In genomic region chr6:163435013-163435412, GRCh38 we compare ENCODE assay signal across 34 cellular contexts.
"Had no signal": no experiment of that assay in that cellular context is flagged by ENCODE, and none has a peak within 500 bp of the region (broad histone marks: within the 10 kb centered on the region; RNA-seq: fewer than 3 reads in every experiment).

No MANE protein-coding gene starts in this region.

- H3K27ac ChIP-seq: cardiac muscle cell, SJSA1 had no signal

- H3K4me3 Mint-ChIP-seq: activated CD4-positive, alpha-beta T cell treated with anti-CD3 and anti-CD28 coated beads for 36 hours; activated CD4-positive, alpha-beta T cell treated with anti-CD3 and anti-CD28 coated beads, Interleukin-2, amount 10 ng/mL, durations not matched to agents 7 days and 5 days; activated naive CD8-positive, alpha-beta T cell treated with anti-CD3 and anti-CD28 coated beads for 36 hours; activated T-cell treated with anti-CD3 and anti-CD28 coated beads, Interleukin-2, amount 50 U/mL, for 72 hours; activated T-helper 17 cell treated with anti-CD3 and anti-CD28 coated beads, Interleukin-2, amount 50 U/mL, for 72 hours; central memory CD8-positive, alpha-beta T cell; T-helper 1 cell treated with Interleukin-12 subunit alpha and Interleukin-12 subunit beta and Interleukin-4 antibody, amounts not matched to agents 30 μg/mL and 1 μg/mL, for 36 hours; T-helper 2 cell treated with Interferon-gamma antibody and Interleukin-4, amounts not matched to agents 5 μg/mL and 100 μg/mL, for 36 hours had no signal

- H3K27me3 ChIP-seq: cardiac muscle cell, SJSA1 had no signal

- H3K9ac ChIP-seq: SK-N-SH had no signal

- FAIRE-seq: TTC549 had no signal

- H3K4me3 ChIP-seq: cardiac muscle cell, SJSA1 had no signal

- H3K9me3 Mint-ChIP-seq: activated CD4-positive, alpha-beta T cell treated with anti-CD3 and anti-CD28 coated beads, Interleukin-2, amount 10 ng/mL, durations not matched to agents 7 days and 5 days; activated T-cell treated with anti-CD3 and anti-CD28 coated beads, Interleukin-2, amount 50 U/mL, for 72 hours; activated T-helper 17 cell treated with anti-CD3 and anti-CD28 coated beads, Interleukin-2, amount 50 U/mL, for 72 hours; central memory CD8-positive, alpha-beta T cell; T-helper 1 cell treated with Interleukin-12 subunit alpha and Interleukin-12 subunit beta and Interleukin-4 antibody, amounts not matched to agents 30 μg/mL and 1 μg/mL, for 36 hours; T-helper 2 cell treated with Interferon-gamma antibody and Interleukin-4, amounts not matched to agents 5 μg/mL and 100 μg/mL, for 36 hours had no signal

- DNase-seq: activated CD4-positive, alpha-beta T cell treated with anti-CD3 and anti-CD28 coated beads for 36 hours; activated CD4-positive, alpha-beta T cell treated with anti-CD3 and anti-CD28 coated beads, Interleukin-2, amount 10 ng/mL, durations not matched to agents 7 days and 5 days; activated CD4-positive, alpha-beta T cell treated with anti-CD3 and anti-CD28 coated beads, Interleukin-2, amount 50 U/mL, for 48 hours; activated CD8-positive, alpha-beta memory T cell treated with anti-CD3 and anti-CD28 coated beads for 24 hours; activated effector memory CD4-positive, alpha-beta T cell treated with anti-CD3 and anti-CD28 coated beads, Interleukin-2, amount 50 U/mL, for 16 hours; activated naive CD4-positive, alpha-beta T cell; activated naive CD4-positive, alpha-beta T cell treated with anti-CD3 and anti-CD28 coated beads, Interleukin-2, amount 50 U/mL, for 16 hours; activated naive CD8-positive, alpha-beta T cell treated with anti-CD3 and anti-CD28 coated beads for 36 hours; activated T-cell treated with anti-CD3 and anti-CD28 coated beads, Interleukin-2, amount 50 U/mL, for 1 hour; activated T-cell treated with anti-CD3 and anti-CD28 coated beads, Interleukin-2, amount 50 U/mL, for 72 hours; amniotic stem cell; aorta; Karpas-422; NCI-H1105; NCI-H1417 treated with DMSO at 0.1 percent for 48 hours; NCI-H187 treated with DMSO at 0.1 percent for 48 hours; NCI-H2081; NCI-H2171 treated with DMSO at 0.1 percent for 48 hours; NCI-H2227 treated with DMSO at 0.1 percent for 48 hours; NCI-H446; NCI-H510A treated with DMSO at 0.1 percent for 48 hours; NCI-H526 treated with DMSO at 0.1 percent for 48 hours; NCI-H82; SHP77; SK-N-SH had no signal

- H3K27ac Mint-ChIP-seq: activated CD4-positive, alpha-beta T cell treated with anti-CD3 and anti-CD28 coated beads for 36 hours; activated CD4-positive, alpha-beta T cell treated with anti-CD3 and anti-CD28 coated beads, Interleukin-2, amount 10 ng/mL, durations not matched to agents 7 days and 5 days; activated naive CD8-positive, alpha-beta T cell treated with anti-CD3 and anti-CD28 coated beads for 36 hours; activated T-cell treated with anti-CD3 and anti-CD28 coated beads, Interleukin-2, amount 50 U/mL, for 72 hours; activated T-helper 17 cell treated with anti-CD3 and anti-CD28 coated beads, Interleukin-2, amount 50 U/mL, for 72 hours; T-helper 1 cell treated with Interleukin-12 subunit alpha and Interleukin-12 subunit beta and Interleukin-4 antibody, amounts not matched to agents 30 μg/mL and 1 μg/mL, for 36 hours; T-helper 2 cell treated with Interferon-gamma antibody and Interleukin-4, amounts not matched to agents 5 μg/mL and 100 μg/mL, for 36 hours had no signal

- H3K27me3 Mint-ChIP-seq: activated CD4-positive, alpha-beta T cell treated with anti-CD3 and anti-CD28 coated beads for 36 hours; activated CD4-positive, alpha-beta T cell treated with anti-CD3 and anti-CD28 coated beads, Interleukin-2, amount 10 ng/mL, durations not matched to agents 7 days and 5 days; activated naive CD8-positive, alpha-beta T cell treated with anti-CD3 and anti-CD28 coated beads for 36 hours; activated T-helper 17 cell treated with anti-CD3 and anti-CD28 coated beads, Interleukin-2, amount 50 U/mL, for 72 hours; central memory CD8-positive, alpha-beta T cell had no signal

- H3K9me3 ChIP-seq: SJSA1, SK-N-SH had no signal

- ATAC-seq: activated CD4-positive, alpha-beta T cell treated with anti-CD3 and anti-CD28 coated beads for 36 hours; activated CD4-positive, CD25-positive, alpha-beta regulatory T cell treated with anti-CD3 and anti-CD28 coated beads, Interleukin-2, amount 50 U/mL, for 24 hours; activated T-cell treated with anti-CD3 and anti-CD28 coated beads, Interleukin-2, amount 50 U/mL, for 72 hours; activated T-helper 17 cell treated with anti-CD3 and anti-CD28 coated beads, Interleukin-2, amount 50 U/mL, for 72 hours; Panc1 had no signal

- H3K4me2 ChIP-seq: SK-N-SH had no signal

- H3K36me3 ChIP-seq: cardiac muscle cell, SJSA1 had no signal
